In the genomic region with DNA sequence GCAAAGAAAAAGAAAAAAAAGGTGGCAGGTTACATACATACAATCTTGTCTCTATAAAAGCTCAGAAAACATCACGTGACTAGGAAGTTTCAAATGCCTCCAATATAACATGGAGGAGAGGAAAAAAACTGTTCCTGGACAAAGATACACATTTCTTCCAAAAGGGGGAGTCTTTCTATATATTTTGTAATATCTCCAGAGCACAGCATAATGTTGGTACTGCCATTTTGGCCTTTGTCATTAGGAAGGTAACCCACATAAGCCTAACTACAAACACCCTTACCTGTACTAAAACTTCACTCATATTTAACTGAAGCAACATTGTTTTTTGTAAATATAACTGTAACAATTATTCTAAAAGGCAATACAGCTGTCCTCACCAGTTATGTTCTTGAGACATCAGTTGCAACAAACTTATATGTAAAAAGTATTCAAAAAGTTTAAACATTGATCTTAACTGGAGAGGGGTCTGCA, we compare ENCODE assay signal across 8 cellular contexts. TPM values are rescaled to one million over a fixed set of nuclear protein-coding genes. Genes with fewer than 3 reads are reported as not detected.
DNase-seq lines count a peak whose midpoint lies in the region; ATAC-seq, FAIRE-seq and TF ChIP-seq lines count a peak whose summit lies in the region.

No MANE protein-coding gene starts in this region.

- H3K79me2 ChIP-seq in GM23248 (ENCODE audit: insufficient read depth) (peaks cover 38% of the 10 kb centered on the region), keratinocyte (ENCODE audit: control insufficient read depth, insufficient read depth, low read length) (peaks cover 38% of the 10 kb centered on the region)

- FAIRE-seq in keratinocyte (lab: Jason Lieb, UNC) (no peak), GM12891 (lab: Jason Lieb, UNC) (no peak)

- peak overlapping the region; percentile 81 for H2AFZ ChIP-seq in GM23248
- peak overlapping the region; percentile 82 for H2AFZ ChIP-seq in keratinocyte (ENCODE audit: control insufficient read depth, low read length)

- ATAC-seq in activated CD8-positive, alpha-beta T cell treated with anti-CD3 and anti-CD28 coated beads, Interleukin-2, amount 10 ng/mL, durations not matched to agents 7 days and 5 days: no peak
- ATAC-seq in HG03175 (IDR thresholded peaks at IDR 0.05; ENCODE audit: unreplicated experiment): no peak

- H3K36me3 Mint-ChIP-seq in activated CD8-positive, alpha-beta T cell treated with anti-CD3 and anti-CD28 coated beads, Interleukin-2, amount 10 ng/mL, durations not matched to agents 7 days and 5 days (ENCODE audit: low read depth): peaks cover 26% of the 10 kb centered on the region

- no peak for TF ChIP-seq POLR2A in GM12891 (IDR thresholded peaks at IDR 0.05; ENCODE audit: low read depth, low read length)

- H3K9me1 ChIP-seq in keratinocyte (ENCODE audit: control insufficient read depth, extremely low read depth, insufficient read depth, low read length): no peaks in the 10 kb centered on the region

- H3K9me3 ChIP-seq in GM23248 (ENCODE audit: low read depth) (no peaks in the 10 kb centered on the region), keratinocyte (ENCODE audit: control insufficient read depth, low read depth, low read length) (no peaks in the 10 kb centered on the region)

- WGBS in GM23248 (ENCODE audit: low coverage in 1 of 2, low lambda C conversion rate in 2 of 2, missing lambda C conversion rate in 2 of 2), 2 experiments: 39 to 50% methylated on average over 1 of the region's 1 CpG

- dilution Hi-C loops in keratinocyte (cut with MboI; ENCODE audit: extremely low pct_ligation_motif_present, low sequenced_read_pairs): no loop called here

- DNase-seq in AG09319 (ENCODE audit: extremely low read depth, low read depth): no peak
- peak; percentile 75 for DNase-seq in GM23248
- peak; percentile 72 for DNase-seq in NCI-H2227 treated with DMSO at 0.1 percent for 48 hours (lab: John Stamatoyannopoulos, UW)
- no peak for DNase-seq in activated CD8-positive, alpha-beta T cell treated with anti-CD3 and anti-CD28 coated beads, Interleukin-2, amount 10 ng/mL, durations not matched to agents 7 days and 5 days
- DNase-seq in keratinocyte (ENCODE audit: low read depth, low spot score): no peak
- no peak for DNase-seq in GM12891 (ENCODE audit: insufficient read length, low spot score)
- no peak for DNase-seq in ureter (ENCODE audit: low spot score)

- in situ Hi-C loops in GM23248 (cut with MboI): no loop called here

- peak overlapping the region; percentile 98 for H3K4me3 Mint-ChIP-seq in activated CD8-positive, alpha-beta T cell treated with anti-CD3 and anti-CD28 coated beads, Interleukin-2, amount 10 ng/mL, durations not matched to agents 7 days and 5 days

- H3K4me3 ChIP-seq in GM23248 (peak overlapping the region; percentile 94), keratinocyte (ENCODE audit: control insufficient read depth in 2 of 3, extremely low read depth in 1 of 3, insufficient read depth in 2 of 3, low read depth in 1 of 3, low read length in 3 of 3) (peak overlapping the region in 2 of 3 experiments; percentile 91 to 94)

- no peaks in the 10 kb centered on the region for H3K9me2 ChIP-seq in GM23248 (ENCODE audit: insufficient read depth)

- H4K20me1 ChIP-seq in GM23248 (ENCODE audit: insufficient read depth): peaks cover 8% of the 10 kb centered on the region; the same call in 1 of the 2 replicates
- H4K20me1 ChIP-seq in keratinocyte (ENCODE audit: control insufficient read depth, extremely low read depth, insufficient read depth, low read length): peaks cover 2% of the 10 kb centered on the region

- H3K36me3 ChIP-seq in GM23248 (ENCODE audit: low read depth) (peaks cover 20% of the 10 kb centered on the region), keratinocyte (ENCODE audit: control insufficient read depth in 2 of 2, extremely low read depth in 1 of 2, insufficient read depth in 2 of 2, low read length in 2 of 2) (peaks cover 2 to 17% of the 10 kb centered on the region in 2 experiments)

- peaks cover 12% of the 10 kb centered on the region for H3F3A ChIP-seq in GM23248 (ENCODE audit: insufficient read depth)

- H3K27me3 Mint-ChIP-seq in activated CD8-positive, alpha-beta T cell treated with anti-CD3 and anti-CD28 coated beads, Interleukin-2, amount 10 ng/mL, durations not matched to agents 7 days and 5 days (ENCODE audit: low read depth): peaks cover 15% of the 10 kb centered on the region

- H3K9ac ChIP-seq in GM23248 (peak overlapping the region; percentile 97), keratinocyte (ENCODE audit: control insufficient read depth, extremely low read depth, insufficient read depth, low read length) (peak overlapping the region; percentile 100)

- H3K27ac Mint-ChIP-seq in activated CD8-positive, alpha-beta T cell treated with anti-CD3 and anti-CD28 coated beads, Interleukin-2, amount 10 ng/mL, durations not matched to agents 7 days and 5 days: peak overlapping the region; percentile 100

- H3K4me1 ChIP-seq in GM23248 (ENCODE audit: insufficient read depth): peaks cover 24% of the 10 kb centered on the region
- H3K4me1 ChIP-seq in keratinocyte (ENCODE audit: control insufficient read depth, extremely low read depth, insufficient read depth, low read length): peaks cover 19% of the 10 kb centered on the region

- no peaks in the 10 kb centered on the region for H3K9me3 Mint-ChIP-seq in activated CD8-positive, alpha-beta T cell treated with anti-CD3 and anti-CD28 coated beads, Interleukin-2, amount 10 ng/mL, durations not matched to agents 7 days and 5 days (ENCODE audit: insufficient read depth)

- peaks cover 26% of the 10 kb centered on the region for H3K4me1 Mint-ChIP-seq in activated CD8-positive, alpha-beta T cell treated with anti-CD3 and anti-CD28 coated beads, Interleukin-2, amount 10 ng/mL, durations not matched to agents 7 days and 5 days (ENCODE audit: low read depth)

- TF ChIP-seq CTCF in AG09319 (IDR thresholded peaks at IDR 0.05; ENCODE audit: low read depth, low read length) (peak; percentile 19), keratinocyte (optimal IDR thresholded peaks at IDR 0.05 in 1 of 3, IDR thresholded peaks at IDR 0.05 in 1 of 3, conservative IDR thresholded peaks at IDR 0.05 in 1 of 3; ENCODE audit: extremely low read depth in 1 of 3, insufficient read depth in 2 of 3, low read length in 3 of 3) (peak in 2 of 3 experiments; percentile 36 to 56)

- CTCF ChIA-PET in activated CD8-positive, alpha-beta T cell treated with anti-CD3 and anti-CD28 coated beads, Interleukin-2, amount 10 ng/mL, durations not matched to agents 7 days and 5 days (lab: Charles Lee): interaction anchor here (0.6 to 2.1 kb wide), 5 partner anchors 10 to 648 kb away, joined by 3 to 7 read pairs (median 3); no protein-coding TSS in a partner anchor

- H3K27me3 ChIP-seq in GM23248 (replicated peaks; ENCODE audit: insufficient read depth): no peaks in the 10 kb centered on the region
- no peaks in the 10 kb centered on the region for H3K27me3 ChIP-seq in keratinocyte (ENCODE audit: control insufficient read depth, extremely low read depth, insufficient read depth, low read length)

- peak overlapping the region; percentile 85 for H3K27ac ChIP-seq in GM23248
- H3K27ac ChIP-seq in keratinocyte (ENCODE audit: control insufficient read depth, insufficient read depth, low read length): peak overlapping the region; percentile 97

- POLR2A ChIA-PET in activated CD8-positive, alpha-beta T cell treated with anti-CD3 and anti-CD28 coated beads, Interleukin-2, amount 10 ng/mL, durations not matched to agents 7 days and 5 days (lab: Charles Lee): interaction anchor here (1.4 to 1.7 kb wide), 2 partner anchors 23 to 28 kb away, joined by 4 to 5 read pairs; no protein-coding TSS in a partner anchor

- peak overlapping the region; percentile 95 for H3K4me2 ChIP-seq in GM23248 (ENCODE audit: unreplicated experiment)
- peak overlapping the region; percentile 99 for H3K4me2 ChIP-seq in keratinocyte (ENCODE audit: control insufficient read depth, extremely low read depth, insufficient read depth, low read depth, low read length)

TF ChIP-seq in GM12891, 5 proteins besides CTCF, POLR2A, EP300 and RAD21:
- no peak for TF ChIP-seq POU2F2 (IDR thresholded peaks at IDR 0.05; ENCODE audit: low read depth, low read length)
- no peak for TF ChIP-seq TAF1 (IDR thresholded peaks at IDR 0.05; ENCODE audit: low read depth, low read length)
- TF ChIP-seq PAX5 (IDR thresholded peaks at IDR 0.05; ENCODE audit: insufficient read depth, low read length, severe bottlenecking): no peak
- TF ChIP-seq POLR2AphosphoS5 (IDR thresholded peaks at IDR 0.05; ENCODE audit: low read depth, low read length): no peak
- TF ChIP-seq SPI1 (IDR thresholded peaks at IDR 0.05; ENCODE audit: low read depth, low read length): no peak
TF ChIP-seq in GM12891: peak in this region for 0.

RNA-seq across cellular contexts. Expression of gene BTF3, which starts 1.2 kb away (rescaled TPM):
- total RNA-seq in GM23248 (2014; rRNA removed; shearing (Covaris generic)): 162 and 249 TPM in 2 replicates
- 595 and 602 TPM in 2 replicates for polyA plus RNA-seq in GM23248 (2016; fragmentation: Nextera tagmentation; extraction: Ambion mirVana)
- total RNA-seq in activated CD8-positive, alpha-beta T cell treated with anti-CD3 and anti-CD28 coated beads, Interleukin-2, amount 10 ng/mL, durations not matched to agents 7 days and 5 days: 100 to 1,000 TPM; 737 to 768 TPM
- 505 to 857 TPM (median 694 TPM) in 3 replicates for polyA plus RNA-seq in keratinocyte
- polyA plus RNA-seq in keratinocyte (2011; ENCODE audit: low read depth): 754 TPM
- 674 and 942 TPM in 2 replicates for polyA plus RNA-seq in keratinocyte (2011; cell fraction: cytosol; rRNA removed)
- 191 and 279 TPM in 2 replicates for polyA plus RNA-seq in keratinocyte (2011; cell fraction: nucleus; rRNA removed)
- polyA plus RNA-seq in keratinocyte (2012; ENCODE audit: low replicate concordance): 722 and 955 TPM in 2 replicates
- polyA minus RNA-seq in keratinocyte: 225 to 484 TPM (median 286 TPM) in 3 replicates
- 335 TPM for polyA minus RNA-seq in keratinocyte (2011; cell fraction: cytosol; rRNA and poly(A)+ RNA removed)
- 67.1 and 102 TPM in 2 replicates for polyA minus RNA-seq in keratinocyte (2011; cell fraction: nucleus; rRNA and poly(A)+ RNA removed)
- polyA plus RNA-seq in GM12891 (2012; ENCODE audit: low read depth, missing spikeins): 946 TPM
- 809 TPM for total RNA-seq in ureter

RNA-seq across cellular contexts. Expression of gene FOXD1, which starts 48.4 kb away (rescaled TPM):
- total RNA-seq in GM23248 (2014; rRNA removed; shearing (Covaris generic)): 50.0 and 53.9 TPM in 2 replicates
- polyA plus RNA-seq in GM23248 (2016; fragmentation: Nextera tagmentation; extraction: Ambion mirVana) (8.0 and 8.5 TPM in 2 replicates), keratinocyte (2.9 to 11.9 TPM (median 7.0 TPM) in 3 replicates)
- under 1 TPM in 1 of 2 experiments, not detected in 1; 0.13 TPM for total RNA-seq in activated CD8-positive, alpha-beta T cell treated with anti-CD3 and anti-CD28 coated beads, Interleukin-2, amount 10 ng/mL, durations not matched to agents 7 days and 5 days
- polyA plus RNA-seq in keratinocyte (2011; ENCODE audit: low read depth): 2.5 TPM
- polyA plus RNA-seq in keratinocyte (2011; cell fraction: cytosol; rRNA removed): 4.1 and 5.5 TPM in 2 replicates
- 5.3 and 6.7 TPM in 2 replicates for polyA plus RNA-seq in keratinocyte (2011; cell fraction: nucleus; rRNA removed)
- 6.9 and 22.6 TPM in 2 replicates for polyA plus RNA-seq in keratinocyte (2012; ENCODE audit: low replicate concordance)
- 1.3 to 6.3 TPM (median 1.9 TPM) in 3 replicates for polyA minus RNA-seq in keratinocyte
- polyA minus RNA-seq in keratinocyte (2011; cell fraction: cytosol; rRNA and poly(A)+ RNA removed): 9.2 TPM
- polyA minus RNA-seq in keratinocyte (2011; cell fraction: nucleus; rRNA and poly(A)+ RNA removed): 2.4 and 2.7 TPM in 2 replicates
- polyA plus RNA-seq in GM12891 (2012; ENCODE audit: low read depth, missing spikeins): 0.04 TPM
- 1.1 TPM for total RNA-seq in ureter

Comparison
In these comparisons a context has a peak if more than half of its experiments do, and no peak if none do; other contexts are left out.
1. DNase-seq: peak in GM23248 (single experiment) and NCI-H2227 treated with DMSO at 0.1 percent for 48 hours (single experiment); none in AG09319 (single experiment), activated CD8-positive, alpha-beta T cell treated with anti-CD3 and anti-CD28 coated beads, Interleukin-2, amount 10 ng/mL, durations not matched to agents 7 days and 5 days (single experiment), keratinocyte (single experiment), GM12891 (single experiment) and ureter (single experiment).
2. RNA of gene FOXD1, which starts 48.4 kb away (total RNA-seq): 50.0 to 53.9 TPM in GM23248; 1.1 TPM in ureter (single experiment) and 0.13 TPM in activated CD8-positive, alpha-beta T cell treated with anti-CD3 and anti-CD28 coated beads, Interleukin-2, amount 10 ng/mL, durations not matched to agents 7 days and 5 days; every median in the first group is over 10 times any median in the second.